25 cellular contexts compared by ENCODE assay signal in the genomic region with DNA sequence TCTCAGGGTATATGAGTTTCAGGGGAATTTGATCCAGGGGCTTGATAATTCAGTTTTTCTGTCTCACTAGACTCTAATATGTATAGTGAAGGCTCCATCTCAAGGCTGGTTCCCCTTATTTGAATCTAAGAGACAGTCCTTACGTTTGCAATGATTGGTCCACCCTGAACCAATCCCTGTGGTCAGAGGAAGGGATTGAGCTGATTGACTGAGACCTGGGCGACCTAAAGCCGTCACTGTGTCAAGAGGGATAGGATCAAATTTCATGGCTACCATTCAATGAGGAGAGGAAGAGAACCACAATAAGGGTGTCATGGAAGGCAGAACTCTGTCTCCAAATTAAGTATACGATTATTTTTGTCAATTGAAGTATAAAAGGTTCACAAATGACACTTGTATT.
"Had no signal": no experiment of that assay in that cellular context is flagged by ENCODE, and none has a peak within 500 bp of the region (broad histone marks: within the 10 kb centered on the region; RNA-seq: fewer than 3 reads in every experiment).

No MANE protein-coding gene starts in this region.

- H3K36me3 ChIP-seq: esophagus muscularis mucosa, gastroesophageal sphincter, heart right ventricle, lower lobe of right lung, ovary, sigmoid colon, stomach, thyroid gland had no signal

- H3K4me1 ChIP-seq: esophagus muscularis mucosa, gastroesophageal sphincter, lower lobe of right lung, psoas muscle, stomach, thyroid gland had no signal

- H3K27me3 ChIP-seq: esophagus muscularis mucosa, foreskin keratinocyte, gastroesophageal sphincter, heart right ventricle, ovary, sigmoid colon, stomach, thyroid gland had no signal

- H3K4me3 ChIP-seq: coronary artery, esophagus muscularis mucosa, gastroesophageal sphincter, heart right ventricle, lower lobe of right lung, ovary, psoas muscle, sigmoid colon, stomach, thyroid gland had no signal

- DNase-seq: dermis blood vessel endothelial cell; effector memory CD4-positive, alpha-beta T cell; foreskin keratinocyte; heart right ventricle; hippocampal formation; left ventricle myocardium superior; lower lobe of right lung; naive thymus-derived CD8-positive, alpha-beta T cell; nephron progenitor cell; occipital lobe; ovary; posterior cingulate gyrus; psoas muscle; right cardiac atrium; sigmoid colon; stimulated activated CD4-positive, alpha-beta T cell treated with anti-CD3 and anti-CD28 coated beads, Interleukin-2, amount 100 ng/mL, for 24 hours; stimulated activated CD4-positive, alpha-beta T cell treated with anti-CD3 and anti-CD28 coated beads, Interleukin-4, amount 100 ng/mL, for 24 hours; stimulated activated naive CD4-positive, alpha-beta T cell treated with Interleukin-2 at 50 U/mL for 16 hours; stomach; thyroid gland had no signal

- H3K4me1 Mint-ChIP-seq: stimulated activated effector memory CD8-positive, alpha-beta T cell treated with anti-CD3 and anti-CD28 coated beads, Interleukin-12 subunit alpha, Interleukin-12 subunit beta, amount 100 ng/mL, for 72 hours had no signal

- H3K27ac Mint-ChIP-seq: nephron progenitor cell; stimulated activated effector memory CD8-positive, alpha-beta T cell treated with anti-CD3 and anti-CD28 coated beads, Interleukin-12 subunit alpha, Interleukin-12 subunit beta, amount 100 ng/mL, for 72 hours; type B pancreatic cell had no signal

- ATAC-seq: foreskin keratinocyte; gastroesophageal sphincter; heart right ventricle; left ventricle myocardium superior; lower lobe of right lung; naive thymus-derived CD8-positive, alpha-beta T cell; psoas muscle; right cardiac atrium; stimulated activated effector memory CD8-positive, alpha-beta T cell treated with anti-CD3 and anti-CD28 coated beads, Interleukin-12 subunit alpha, Interleukin-12 subunit beta, amount 100 ng/mL, for 72 hours had no signal

- H3K9me3 Mint-ChIP-seq: naive thymus-derived CD8-positive, alpha-beta T cell; stimulated activated effector memory CD8-positive, alpha-beta T cell treated with anti-CD3 and anti-CD28 coated beads, Interleukin-12 subunit alpha, Interleukin-12 subunit beta, amount 100 ng/mL, for 72 hours had no signal

- H3K9me3 ChIP-seq: esophagus muscularis mucosa, gastroesophageal sphincter, heart right ventricle, lower lobe of right lung, ovary, psoas muscle, sigmoid colon, stomach, thyroid gland had no signal

- H3K36me3 Mint-ChIP-seq: naive thymus-derived CD8-positive, alpha-beta T cell; stimulated activated effector memory CD8-positive, alpha-beta T cell treated with anti-CD3 and anti-CD28 coated beads, Interleukin-12 subunit alpha, Interleukin-12 subunit beta, amount 100 ng/mL, for 72 hours; type B pancreatic cell had no signal

- H3K4me3 Mint-ChIP-seq: naive thymus-derived CD8-positive, alpha-beta T cell; nephron progenitor cell; stimulated activated effector memory CD8-positive, alpha-beta T cell treated with anti-CD3 and anti-CD28 coated beads, Interleukin-12 subunit alpha, Interleukin-12 subunit beta, amount 100 ng/mL, for 72 hours; type B pancreatic cell had no signal
